8 cellular contexts compared by ENCODE assay signal in genomic region chr19:35744688-35745327, GRCh38. TPM values are rescaled to one million over a fixed set of nuclear protein-coding genes. Genes with fewer than 3 reads are reported as not detected.
DNase-seq lines count a peak whose midpoint lies in the region; ATAC-seq, FAIRE-seq and TF ChIP-seq lines count a peak whose summit lies in the region.

No MANE protein-coding gene starts in this region.

- no peaks in the 10 kb centered on the region for H3K27me3 ChIP-seq in keratinocyte (ENCODE audit: control insufficient read depth, extremely low read depth, insufficient read depth, low read length)

- H3K9ac ChIP-seq in keratinocyte (ENCODE audit: control insufficient read depth, extremely low read depth, insufficient read depth, low read length), result peak overlapping the region; percentile 93

- H3K36me3 Mint-ChIP-seq in central memory CD8-positive, alpha-beta T cell (ENCODE audit: insufficient read depth), result peaks cover 24% of the 10 kb centered on the region

- peaks cover 59% of the 10 kb centered on the region for H3K4me1 Mint-ChIP-seq in central memory CD8-positive, alpha-beta T cell

- peaks cover 2 to 5% of the 10 kb centered on the region in 2 experiments for H3K36me3 ChIP-seq in keratinocyte (ENCODE audit: control insufficient read depth in 2 of 2, extremely low read depth in 1 of 2, insufficient read depth in 2 of 2, low read length in 2 of 2)

- H4K20me1 ChIP-seq in keratinocyte (ENCODE audit: control insufficient read depth, extremely low read depth, insufficient read depth, low read length), result no peaks in the 10 kb centered on the region

- H3K4me3 Mint-ChIP-seq in central memory CD8-positive, alpha-beta T cell, result peak overlapping the region; percentile 97

- dilution Hi-C loops in keratinocyte (cut with MboI; ENCODE audit: extremely low pct_ligation_motif_present, low sequenced_read_pairs), result no loop called here

- ATAC-seq in HG03159 (IDR thresholded peaks at IDR 0.05; ENCODE audit: unreplicated experiment) (peak; percentile 36), HG02763 (IDR thresholded peaks at IDR 0.05; ENCODE audit: unreplicated experiment) (no peak)
- peak; percentile 55 to 60 for ATAC-seq in activated CD4-positive, CD25-positive, alpha-beta regulatory T cell treated with anti-CD3 and anti-CD28 coated beads, Interleukin-2, amount 50 U/mL, for 24 hours
- ATAC-seq in central memory CD8-positive, alpha-beta T cell (replicated peaks; ENCODE audit: extremely low read depth, poor library complexity, severe bottlenecking), result peak; percentile 64

- H3K27ac Mint-ChIP-seq in central memory CD8-positive, alpha-beta T cell (ENCODE audit: low read depth), result peak overlapping the region; percentile 95

- FAIRE-seq in GM12891 (lab: Jason Lieb, UNC) (peak; percentile 87), keratinocyte (lab: Jason Lieb, UNC) (peak; percentile 13)

- H2AFZ ChIP-seq in keratinocyte (ENCODE audit: control insufficient read depth, low read length), result peak overlapping the region; percentile 87

- peak overlapping the region; percentile 94 for H3K27ac ChIP-seq in keratinocyte (ENCODE audit: control insufficient read depth, insufficient read depth, low read length)

- H3K4me1 ChIP-seq in keratinocyte (ENCODE audit: control insufficient read depth, extremely low read depth, insufficient read depth, low read length), result peaks cover 32% of the 10 kb centered on the region

- no peaks in the 10 kb centered on the region for H3K9me1 ChIP-seq in keratinocyte (ENCODE audit: control insufficient read depth, extremely low read depth, insufficient read depth, low read length)

- TF ChIP-seq CTCF in keratinocyte (optimal IDR thresholded peaks at IDR 0.05 in 1 of 3, IDR thresholded peaks at IDR 0.05 in 1 of 3, conservative IDR thresholded peaks at IDR 0.05 in 1 of 3; ENCODE audit: extremely low read depth in 1 of 3, insufficient read depth in 2 of 3, low read length in 3 of 3), result peak in 2 of 3 experiments; percentile 10 to 46

- peak overlapping the region; percentile 72 for H3K4me2 ChIP-seq in keratinocyte (ENCODE audit: control insufficient read depth, extremely low read depth, insufficient read depth, low read depth, low read length)

- H3K9me3 Mint-ChIP-seq in central memory CD8-positive, alpha-beta T cell, result no peaks in the 10 kb centered on the region

- H3K4me3 ChIP-seq in keratinocyte (ENCODE audit: control insufficient read depth in 2 of 3, extremely low read depth in 1 of 3, insufficient read depth in 2 of 3, low read depth in 1 of 3, low read length in 3 of 3), result peak overlapping the region; percentile 65 to 98 (median 93)

- H3K79me2 ChIP-seq in keratinocyte (ENCODE audit: control insufficient read depth, insufficient read depth, low read length), result peaks cover 24% of the 10 kb centered on the region

- no peaks in the 10 kb centered on the region for H3K9me3 ChIP-seq in keratinocyte (ENCODE audit: control insufficient read depth, low read depth, low read length)

- H3K27me3 Mint-ChIP-seq in central memory CD8-positive, alpha-beta T cell, result no peaks in the 10 kb centered on the region

- TF ChIP-seq POLR2A in GM12891 (IDR thresholded peaks at IDR 0.05; ENCODE audit: low read depth, low read length), result peak; percentile 75

- peak; percentile 66 for DNase-seq in GM12891 (ENCODE audit: insufficient read length, low spot score)
- DNase-seq in NCI-H446 treated with DMSO at 0.1 percent for 48 hours (lab: John Stamatoyannopoulos, UW), result peak; percentile 92
- DNase-seq in central memory CD8-positive, alpha-beta T cell (ENCODE audit: low spot score in 2 of 2), result peak; percentile 87 to 91
- peak; percentile 74 for DNase-seq in keratinocyte (ENCODE audit: low read depth, low spot score)
- peak; percentile 90 for DNase-seq in stimulated activated CD4-positive, alpha-beta T cell treated with anti-CD3 and anti-CD28 coated beads, Interleukin-12 subunit alpha, Interleukin-12 subunit beta, amount 100 ng/mL, for 48 hours (ENCODE audit: low read depth in 2 of 3, low spot score in 1 of 3)

TF ChIP-seq in GM12891, 5 proteins besides CTCF, POLR2A, EP300 and RAD21:
- peak; percentile 64; the same call in 1 of the 2 replicates for TF ChIP-seq TAF1 (IDR thresholded peaks at IDR 0.05; ENCODE audit: low read depth, low read length)
- TF ChIP-seq POU2F2 (IDR thresholded peaks at IDR 0.05; ENCODE audit: low read depth, low read length), result peak; percentile 63; the same call in 1 of the 2 replicates
- peak; percentile 87 for TF ChIP-seq POLR2AphosphoS5 (IDR thresholded peaks at IDR 0.05; ENCODE audit: low read depth, low read length)
- TF ChIP-seq SPI1 (IDR thresholded peaks at IDR 0.05; ENCODE audit: low read depth, low read length), result peak; percentile 47; the same call in 1 of the 2 replicates
- TF ChIP-seq PAX5 (IDR thresholded peaks at IDR 0.05; ENCODE audit: insufficient read depth, low read length, severe bottlenecking), result no peak

RNA-seq across cellular contexts. Expression of gene U2AF1L4, which starts 0.4 kb away (rescaled TPM):
- polyA plus RNA-seq in GM12891 (2012; ENCODE audit: low read depth, missing spikeins), result 18.8 TPM
- 8.9 to 14.7 TPM (median 11.4 TPM) in 3 replicates for polyA plus RNA-seq in keratinocyte
- polyA plus RNA-seq in keratinocyte (2011; ENCODE audit: low read depth), result 1.8 TPM
- 6.4 and 10.2 TPM in 2 replicates for polyA plus RNA-seq in keratinocyte (2011; cell fraction: cytosol; rRNA removed)
- 27.2 and 32.1 TPM in 2 replicates for polyA plus RNA-seq in keratinocyte (2011; cell fraction: nucleus; rRNA removed)
- polyA plus RNA-seq in keratinocyte (2012; ENCODE audit: low replicate concordance), result 9.0 and 12.1 TPM in 2 replicates
- polyA minus RNA-seq in keratinocyte, result 4.3 to 8.7 TPM (median 8.3 TPM) in 3 replicates
- 3.5 TPM for polyA minus RNA-seq in keratinocyte (2011; cell fraction: cytosol; rRNA and poly(A)+ RNA removed)
- polyA minus RNA-seq in keratinocyte (2011; cell fraction: nucleus; rRNA and poly(A)+ RNA removed), result 3.8 and 4.7 TPM in 2 replicates

RNA-seq across cellular contexts. Expression of gene PSENEN, which starts 0.6 kb away (rescaled TPM):
- polyA plus RNA-seq in GM12891 (2012; ENCODE audit: low read depth, missing spikeins), result 31.0 TPM
- polyA plus RNA-seq in keratinocyte, result 36.2 to 53.8 TPM (median 49.7 TPM) in 3 replicates
- polyA plus RNA-seq in keratinocyte (2011; ENCODE audit: low read depth), result 3.1 TPM
- 49.4 and 58.2 TPM in 2 replicates for polyA plus RNA-seq in keratinocyte (2011; cell fraction: cytosol; rRNA removed)
- 36.8 and 56.0 TPM in 2 replicates for polyA plus RNA-seq in keratinocyte (2011; cell fraction: nucleus; rRNA removed)
- 70.6 and 72.7 TPM in 2 replicates for polyA plus RNA-seq in keratinocyte (2012; ENCODE audit: low replicate concordance)
- 33.1 to 60.8 TPM (median 41.5 TPM) in 3 replicates for polyA minus RNA-seq in keratinocyte
- polyA minus RNA-seq in keratinocyte (2011; cell fraction: cytosol; rRNA and poly(A)+ RNA removed), result 14.2 TPM
- 13.9 and 15.4 TPM in 2 replicates for polyA minus RNA-seq in keratinocyte (2011; cell fraction: nucleus; rRNA and poly(A)+ RNA removed)

RNA-seq across cellular contexts. Expression of gene IGFLR1, which starts 2.6 kb away (rescaled TPM):
- polyA plus RNA-seq in GM12891 (2012; ENCODE audit: low read depth, missing spikeins), result 39.6 TPM
- 0.27 to 1.2 TPM (median 0.34 TPM) in 3 replicates for polyA plus RNA-seq in keratinocyte
- polyA plus RNA-seq in keratinocyte (2011; ENCODE audit: low read depth), result not detected
- 0.15 and 0.48 TPM in 2 replicates for polyA plus RNA-seq in keratinocyte (2011; cell fraction: cytosol; rRNA removed)
- polyA plus RNA-seq in keratinocyte (2011; cell fraction: nucleus; rRNA removed), result 0.84 and 3.2 TPM in 2 replicates
- 0.59 and 0.81 TPM in 2 replicates for polyA plus RNA-seq in keratinocyte (2012; ENCODE audit: low replicate concordance)
- 0.96 to 7.2 TPM (median 2.7 TPM) in 3 replicates for polyA minus RNA-seq in keratinocyte
- polyA minus RNA-seq in keratinocyte (2011; cell fraction: cytosol; rRNA and poly(A)+ RNA removed), result not detected
- 1.3 TPM in 1 of 2 replicates, not detected in the other for polyA minus RNA-seq in keratinocyte (2011; cell fraction: nucleus; rRNA and poly(A)+ RNA removed)

RNA-seq across cellular contexts. Expression of gene LIN37, which starts 3.6 kb away (rescaled TPM):
- polyA plus RNA-seq in GM12891 (2012; ENCODE audit: low read depth, missing spikeins), result 9.9 TPM
- polyA plus RNA-seq in keratinocyte, result 6.7 to 11.8 TPM (median 9.2 TPM) in 3 replicates
- polyA plus RNA-seq in keratinocyte (2011; ENCODE audit: low read depth), result 6.4 TPM
- 6.7 and 11.7 TPM in 2 replicates for polyA plus RNA-seq in keratinocyte (2011; cell fraction: cytosol; rRNA removed)
- 29.9 and 31.0 TPM in 2 replicates for polyA plus RNA-seq in keratinocyte (2011; cell fraction: nucleus; rRNA removed)
- 14.0 and 15.0 TPM in 2 replicates for polyA plus RNA-seq in keratinocyte (2012; ENCODE audit: low replicate concordance)
- polyA minus RNA-seq in keratinocyte, result 4.1 to 11.4 TPM (median 9.2 TPM) in 3 replicates
- 40.7 TPM for polyA minus RNA-seq in keratinocyte (2011; cell fraction: cytosol; rRNA and poly(A)+ RNA removed)
- 7.9 and 8.4 TPM in 2 replicates for polyA minus RNA-seq in keratinocyte (2011; cell fraction: nucleus; rRNA and poly(A)+ RNA removed)

RNA-seq across cellular contexts. Expression of gene HSPB6, which starts 12.0 kb away (rescaled TPM):
- polyA plus RNA-seq in GM12891 (2012; ENCODE audit: low read depth, missing spikeins), result 0.15 TPM
- not detected in 3 replicates for polyA plus RNA-seq in keratinocyte
- not detected for polyA plus RNA-seq in keratinocyte (2011; ENCODE audit: low read depth)
- polyA plus RNA-seq in keratinocyte (2011; cell fraction: cytosol; rRNA removed), result not detected in 2 replicates
- polyA plus RNA-seq in keratinocyte (2011; cell fraction: nucleus; rRNA removed), result not detected in 2 replicates
- polyA plus RNA-seq in keratinocyte (2012; ENCODE audit: low replicate concordance), result 0.07 and 0.17 TPM in 2 replicates
- 0.20 TPM in 1 of 3 replicates, not detected in the others for polyA minus RNA-seq in keratinocyte
- polyA minus RNA-seq in keratinocyte (2011; cell fraction: cytosol; rRNA and poly(A)+ RNA removed), result not detected
- not detected in 2 replicates for polyA minus RNA-seq in keratinocyte (2011; cell fraction: nucleus; rRNA and poly(A)+ RNA removed)
